Comparison of ENCODE assay signal across 10 cellular contexts in genomic region chr22:45226681-45227186, GRCh38. TPM values are rescaled to one million over a fixed set of nuclear protein-coding genes. Genes with fewer than 3 reads are reported as not detected.
DNase-seq lines count a peak whose midpoint lies in the region; ATAC-seq and TF ChIP-seq lines count a peak whose summit lies in the region.
"Had no signal": no experiment of that assay in that cellular context is flagged by ENCODE, and none has a peak within 500 bp of the region (broad histone marks: within the 10 kb centered on the region; RNA-seq: fewer than 3 reads in every experiment).

No MANE protein-coding gene starts in this region.

- H3K9me3 ChIP-seq in body of pancreas, result no peaks in the 10 kb centered on the region
- H3K9me3 ChIP-seq in right lobe of liver, result no peaks in the 10 kb centered on the region
- H3K9me3 ChIP-seq in MM.1S (replicated peaks; ENCODE audit: insufficient read depth, low read length), result no peaks in the 10 kb centered on the region

- peak overlapping the region; percentile 67 for H3K27ac Mint-ChIP-seq in stimulated activated naive CD8-positive, alpha-beta T cell treated with anti-CD3 and anti-CD28 coated beads, Interleukin-15, Interleukin-2, amounts not matched to agents 100 ng/mL and 50 ng/mL, for 24 hours
- no peak overlapping the region for H3K27ac Mint-ChIP-seq in stimulated activated naive CD8-positive, alpha-beta T cell treated with anti-CD3 and anti-CD28 coated beads, Interleukin-15, amount 100 ng/mL, for 72 hours
- H3K27ac Mint-ChIP-seq: GM23338 had no signal

- H3K36me3 Mint-ChIP-seq in stimulated activated naive CD8-positive, alpha-beta T cell treated with anti-CD3 and anti-CD28 coated beads, Interleukin-15, Interleukin-2, amounts not matched to agents 100 ng/mL and 50 ng/mL, for 24 hours (ENCODE audit: low read depth), result no peaks in the 10 kb centered on the region

- TF ChIP-seq POLR2A in body of pancreas (IDR thresholded peaks at IDR 0.05) (no peak), right lobe of liver (IDR thresholded peaks at IDR 0.05) (no peak)

- no peaks in the 10 kb centered on the region for H3F3A ChIP-seq in MM.1S (ENCODE audit: insufficient read depth, low read length)

- H3K4me3 Mint-ChIP-seq in stimulated activated naive CD8-positive, alpha-beta T cell treated with anti-CD3 and anti-CD28 coated beads, Interleukin-15, Interleukin-2, amounts not matched to agents 100 ng/mL and 50 ng/mL, for 24 hours, result no peak overlapping the region
- no peak overlapping the region for H3K4me3 Mint-ChIP-seq in stimulated activated naive CD8-positive, alpha-beta T cell treated with anti-CD3 and anti-CD28 coated beads, Interleukin-15, amount 100 ng/mL, for 72 hours
- H3K4me3 Mint-ChIP-seq: GM23338 had no signal

- ATAC-seq in stimulated activated naive CD8-positive, alpha-beta T cell treated with anti-CD3 and anti-CD28 coated beads, Interleukin-15, amount 100 ng/mL, for 72 hours, result no peak
- ATAC-seq in body of pancreas (peak; percentile 52), right lobe of liver (peak in 3 of 4 donors; percentile 19 to 64 (median 22)), GM18861 (IDR thresholded peaks at IDR 0.05; ENCODE audit: unreplicated experiment) (no peak)

- H3K36me3 ChIP-seq in body of pancreas (replicated peaks in 1 of 2; ENCODE audit: insufficient read depth in 1 of 2, low read depth in 2 of 2) (no peaks in the 10 kb centered on the region), right lobe of liver (no peaks in the 10 kb centered on the region), MM.1S (replicated peaks; ENCODE audit: insufficient read depth, low read length) (no peaks in the 10 kb centered on the region)

- TF ChIP-seq CTCF in body of pancreas (IDR thresholded peaks at IDR 0.05) (no peak), right lobe of liver (IDR thresholded peaks at IDR 0.05) (no peak), MM.1S (IDR thresholded peaks at IDR 0.05; ENCODE audit: low read length) (no peak)

- peaks cover 92% of the 10 kb centered on the region for H3K79me2 ChIP-seq in MM.1S (ENCODE audit: low read length)

- H3K9ac ChIP-seq in MM.1S (ENCODE audit: low read length), result no peak overlapping the region

- DNase-seq in stimulated activated naive CD8-positive, alpha-beta T cell treated with anti-CD3 and anti-CD28 coated beads, Interleukin-15, amount 100 ng/mL, for 72 hours, result no peak
- DNase-seq in body of pancreas (peak in 3 of 4 donors; percentile 28 to 64 (median 41)), right lobe of liver (peak in 1 of 3 donors; percentile 63), NCI-H2171 treated with DMSO at 0.1 percent for 48 hours (lab: John Stamatoyannopoulos, UW) (no peak), MM.1S (no peak), NCI-H510A (lab: John Stamatoyannopoulos, UW) (no peak)
- DNase-seq: activated effector memory CD4-positive, alpha-beta T cell treated with anti-CD3 and anti-CD28 coated beads, Interleukin-2, amount 50 U/mL, for 16 hours had no signal

- H3K4me3 ChIP-seq in body of pancreas (no peak overlapping the region), right lobe of liver (no peak overlapping the region), MM.1S (ENCODE audit: low read length) (no peak overlapping the region)
- H3K4me3 ChIP-seq: GM23338 had no signal

- H3K27me3 ChIP-seq in body of pancreas, result no peaks in the 10 kb centered on the region
- no peaks in the 10 kb centered on the region for H3K27me3 ChIP-seq in right lobe of liver
- no peaks in the 10 kb centered on the region for H3K27me3 ChIP-seq in MM.1S (replicated peaks; ENCODE audit: insufficient read depth, low read length)

- no peaks in the 10 kb centered on the region for H3K27me3 Mint-ChIP-seq in stimulated activated naive CD8-positive, alpha-beta T cell treated with anti-CD3 and anti-CD28 coated beads, Interleukin-15, Interleukin-2, amounts not matched to agents 100 ng/mL and 50 ng/mL, for 24 hours
- H3K27me3 Mint-ChIP-seq in stimulated activated naive CD8-positive, alpha-beta T cell treated with anti-CD3 and anti-CD28 coated beads, Interleukin-15, amount 100 ng/mL, for 72 hours, result no peaks in the 10 kb centered on the region

- H3K27ac ChIP-seq in body of pancreas (peak overlapping the region in 1 of 4 donors; percentile 41), right lobe of liver (peak overlapping the region in 1 of 3 donors; percentile 42), MM.1S (ENCODE audit: low read length) (no peak overlapping the region)

- H4K20me1 ChIP-seq in MM.1S (ENCODE audit: insufficient read depth, low read length), result peaks cover 11% of the 10 kb centered on the region

- WGBS in body of pancreas, 2 donors, result 45 to 72% methylated on average over 12 to 14 of the region's 14 CpGs
- WGBS in right lobe of liver (ENCODE audit: insufficient coverage, low coverage, low lambda C conversion rate, missing lambda C conversion rate), result 48% methylated on average over 10 of the region's 14 CpGs

- H3K9me2 ChIP-seq in MM.1S (replicated peaks; ENCODE audit: insufficient read depth, low read length), result no peaks in the 10 kb centered on the region

- intact Hi-C loops in body of pancreas (cut with DNase I), result no loop called here
- intact Hi-C loops in right lobe of liver (cut with DNase I), result no loop called here

- H2AFZ ChIP-seq in MM.1S (ENCODE audit: low read length), result no peak overlapping the region
- H2AFZ ChIP-seq: GM23338 had no signal

- H3K9me3 Mint-ChIP-seq in stimulated activated naive CD8-positive, alpha-beta T cell treated with anti-CD3 and anti-CD28 coated beads, Interleukin-15, Interleukin-2, amounts not matched to agents 100 ng/mL and 50 ng/mL, for 24 hours, result no peaks in the 10 kb centered on the region
- H3K9me3 Mint-ChIP-seq in stimulated activated naive CD8-positive, alpha-beta T cell treated with anti-CD3 and anti-CD28 coated beads, Interleukin-15, amount 100 ng/mL, for 72 hours, result no peaks in the 10 kb centered on the region
- H3K9me3 Mint-ChIP-seq: GM23338 had no signal

- H3K4me1 ChIP-seq in body of pancreas (peaks cover 13% of the 10 kb centered on the region), right lobe of liver (peaks cover 0 to 38% (median 9%) of the 10 kb centered on the region in 4 donors), MM.1S (ENCODE audit: low read length) (no peaks in the 10 kb centered on the region)

- H3K4me1 Mint-ChIP-seq in stimulated activated naive CD8-positive, alpha-beta T cell treated with anti-CD3 and anti-CD28 coated beads, Interleukin-15, Interleukin-2, amounts not matched to agents 100 ng/mL and 50 ng/mL, for 24 hours (ENCODE audit: low read depth), result peaks cover 35% of the 10 kb centered on the region
- H3K4me1 Mint-ChIP-seq in stimulated activated naive CD8-positive, alpha-beta T cell treated with anti-CD3 and anti-CD28 coated beads, Interleukin-15, amount 100 ng/mL, for 72 hours, result peaks cover 59% of the 10 kb centered on the region

- no peak overlapping the region for H3K4me2 ChIP-seq in MM.1S (ENCODE audit: low read depth, low read length)
- H3K4me2 ChIP-seq: GM23338 had no signal

RNA-seq across cellular contexts. Expression of gene KIAA0930, which starts 14.0 kb away (rescaled TPM):
- 10 to 100 TPM; 14.2 to 17.9 TPM for total RNA-seq in body of pancreas
- total RNA-seq in right lobe of liver, result 10 to 100 TPM; 24.5 to 57.9 (median 40.8) TPM

RNA-seq across cellular contexts. Expression of gene UPK3A, which starts 58.0 kb away (rescaled TPM):
- total RNA-seq in body of pancreas (not detected), right lobe of liver (not detected)
- total RNA-seq: GM23338 had no signal

Comparison
In these comparisons a context has a peak if more than half of its experiments do, and no peak if none do; other contexts are left out.
1. ATAC-seq: peak in body of pancreas (single experiment) and right lobe of liver (3 of 4); none in stimulated activated naive CD8-positive, alpha-beta T cell treated with anti-CD3 and anti-CD28 coated beads, Interleukin-15, amount 100 ng/mL, for 72 hours (single experiment) and GM18861 (single experiment).
2. DNase-seq: peak in body of pancreas (3 of 4); none in stimulated activated naive CD8-positive, alpha-beta T cell treated with anti-CD3 and anti-CD28 coated beads, Interleukin-15, amount 100 ng/mL, for 72 hours (0 of 2), NCI-H2171 treated with DMSO at 0.1 percent for 48 hours (single experiment), MM.1S (single experiment) and NCI-H510A (single experiment).